Comparison of ENCODE assay signal across 1 cellular context in the genomic region with DNA sequence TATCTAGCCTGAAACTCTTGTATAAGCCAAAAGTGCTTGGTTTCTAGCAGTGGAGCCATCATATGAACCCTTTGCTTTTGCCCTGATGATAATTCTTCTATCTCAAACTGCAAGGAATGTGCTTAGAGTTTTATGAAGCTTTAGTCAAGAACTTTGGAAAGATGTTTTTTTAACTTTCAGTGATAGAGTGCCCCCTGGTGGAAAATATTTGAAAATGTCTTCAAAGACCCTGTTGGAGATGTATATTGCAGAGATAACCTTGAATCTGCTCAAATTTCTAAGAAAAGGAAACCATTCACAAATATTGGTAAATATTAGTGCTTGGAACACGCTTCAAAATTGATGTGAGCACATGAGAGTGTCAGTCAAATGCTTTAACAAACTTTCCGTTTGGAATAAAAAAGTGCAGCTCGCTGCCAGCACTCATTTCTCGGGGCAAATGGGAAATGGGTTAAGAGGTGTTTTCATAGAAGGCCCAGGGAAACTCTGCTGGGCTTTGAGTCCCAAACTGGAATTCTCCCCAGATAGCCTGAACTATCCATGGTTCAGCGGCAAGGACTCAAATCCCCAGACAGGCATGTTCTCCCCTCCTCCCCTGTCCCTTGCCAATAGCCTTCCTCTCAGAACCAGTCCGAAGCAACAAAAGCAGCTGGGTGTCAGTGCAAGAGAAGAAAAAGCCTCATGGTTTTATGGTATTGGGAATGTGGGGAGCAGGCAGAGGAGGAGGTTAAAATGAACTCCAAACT.
A peak's percentile ranks its signal among the peaks of the same experiment; 100 is the strongest.
TF ChIP-seq lines count a peak whose summit lies in the region.

No MANE protein-coding gene starts in this region.

TF ChIP-seq in K562, 482 proteins besides CTCF, POLR2A, EP300 and RAD21 (continued from another document):
- TF ChIP-seq TEAD4 (IDR thresholded peaks at IDR 0.05; ENCODE audit: low read length), result peak; percentile 62; the same call in 1 of the 2 replicates
- no peak for TF ChIP-seq TEAD4 (CRISPR knock-in tag; IDR thresholded peaks at IDR 0.05; ENCODE audit: borderline replicate concordance)
- peak; percentile 44; the same call in 1 of the 2 replicates for TF ChIP-seq DEAF1 (CRISPR knock-in tag; IDR thresholded peaks at IDR 0.05)
- TF ChIP-seq THAP7 (CRISPR knock-in tag; IDR thresholded peaks at IDR 0.05), result no peak
